Comparison of ENCODE assay signal across 12 cellular contexts in genomic region chr4:47510036-47510435, GRCh38. TPM values are rescaled to one million over a fixed set of nuclear protein-coding genes. Genes with fewer than 3 reads are reported as not detected.
DNase-seq lines count a peak whose midpoint lies in the region; ATAC-seq, FAIRE-seq and TF ChIP-seq lines count a peak whose summit lies in the region.
"Had no signal": no experiment of that assay in that cellular context is flagged by ENCODE, and none has a peak within 500 bp of the region (broad histone marks: within the 10 kb centered on the region; RNA-seq: fewer than 3 reads in every experiment).

No MANE protein-coding gene starts in this region.

- TSS peak; percentile 99 for BruUV-seq in GM12878 (replicated peaks; lab: Mats Ljungman, UMichigan)

- TF ChIP-seq RAD21 in GM12878 (IDR thresholded peaks at IDR 0.05; ENCODE audit: insufficient read depth, low read depth, low read length): no peak

- no peaks in the 10 kb centered on the region for H3K9me3 ChIP-seq in GM12878 (replicated peaks; ENCODE audit: control insufficient read depth, insufficient read depth, low read length)

- CTCF ChIA-PET in GM12878 (lab: Yijun Ruan, JAX): interaction anchor here (1.0 to 6.6 kb wide), 11 partner anchors 9 to 160 kb away, joined by 3 to 124 read pairs (median 9); partner anchors contain the start of genes ATP10D and COMMD8

- DNase-seq in GM12878 (ENCODE audit: low read depth, low spot score) (no peak), substantia nigra (lab: John Stamatoyannopoulos, UW) (no peak)
- no peak for DNase-seq in NK-92 treated with Interleukin-12 subunit alpha and Interleukin-12 subunit beta, amount 100 ng/mL, for 24 hours (lab: John Stamatoyannopoulos, UW)
- DNase-seq: activated CD4-positive, CD25-positive, alpha-beta regulatory T cell; CD8-positive, alpha-beta memory T cell; NCI-H1436 had no signal

- intact Hi-C loops in GM12878 (cut with micrococcal nuclease; ENCODE audit: unreplicated experiment): loop anchor here (1.0 to 10.0 kb wide), 4 partner anchors 15 to 535 kb away; no protein-coding TSS in a partner anchor

- SMC1A ChIA-PET in GM12878 (lab: Charles Lee; ENCODE audit: uncharacterized antibody, unreplicated experiment): interaction anchor here (0.7 to 10.9 kb wide), 17 partner anchors 9 to 499 kb away, joined by 3 to 239 read pairs (median 4); partner anchors contain the start of genes ATP10D and COMMD8

- TF ChIP-seq EP300 in GM12878 (IDR thresholded peaks at IDR 0.05; ENCODE audit: borderline replicate concordance in 1 of 2, control insufficient read depth in 1 of 2, low read depth in 2 of 2, low read length in 2 of 2): no peak

- no peaks in the 10 kb centered on the region for H4K20me1 ChIP-seq in GM12878 (ENCODE audit: control insufficient read depth, insufficient read depth)

- peak overlapping the region; percentile 78 for H3K4me2 ChIP-seq in GM12878 (ENCODE audit: control insufficient read depth, insufficient read depth)

- POLR2A ChIA-PET in GM12878 (lab: Charles Lee): interaction anchor here (1.0 to 7.0 kb wide), 8 partner anchors 10 to 27 kb away, joined by 3 to 55 read pairs (median 8); partner anchors contain the start of gene ATP10D

- ATAC-seq in GM19025 (IDR thresholded peaks at IDR 0.05; ENCODE audit: low read depth, unreplicated experiment) (peak; percentile 3), HG02938 (IDR thresholded peaks at IDR 0.05; ENCODE audit: unreplicated experiment) (peak; percentile 14), GM12878 (peak; percentile 50), GM21576 (IDR thresholded peaks at IDR 0.05; ENCODE audit: unreplicated experiment) (no peak)
- no peak for ATAC-seq in activated CD4-positive, CD25-positive, alpha-beta regulatory T cell treated with anti-CD3 and anti-CD28 coated beads, Interleukin-2, amount 50 U/mL, for 24 hours

- H3K4me1 ChIP-seq in GM12878 (ENCODE audit: control insufficient read depth, insufficient read depth, low read length): peaks cover 12% of the 10 kb centered on the region
- peaks cover 4% of the 10 kb centered on the region for H3K4me1 ChIP-seq in rectal smooth muscle tissue (ENCODE audit: control insufficient read depth, insufficient read depth, low read length)
- H3K4me1 ChIP-seq: parathyroid adenoma had no signal

- TF ChIP-seq POLR2A in GM12878 (IDR thresholded peaks at IDR 0.05; ENCODE audit: low read depth, low read length): no peak

- H3K9ac ChIP-seq in GM12878 (ENCODE audit: control insufficient read depth, insufficient read depth, low read length) (peak overlapping the region; percentile 17; the same call in 1 of the 2 replicates), rectal smooth muscle tissue (ENCODE audit: low read length) (no peak overlapping the region)
- H3K9ac ChIP-seq: parathyroid adenoma had no signal

- H3K27me3 ChIP-seq in GM12878 (replicated peaks in 1 of 2; ENCODE audit: control insufficient read depth in 2 of 2, insufficient read depth in 2 of 2, low read length in 1 of 2) (no peaks in the 10 kb centered on the region), rectal smooth muscle tissue (ENCODE audit: control insufficient read depth, insufficient read depth, low read length) (no peaks in the 10 kb centered on the region)

- H3K79me2 ChIP-seq in GM12878 (ENCODE audit: control insufficient read depth, insufficient read depth, low read length): no peaks in the 10 kb centered on the region; the same call in 1 of the 2 replicates
- H3K79me2 ChIP-seq: parathyroid adenoma had no signal

- RAD21 ChIA-PET in GM12878 (lab: Charles Lee; ENCODE audit: unreplicated experiment): interaction anchor here (0.6 to 6.3 kb wide), 9 partner anchors 9 to 47 kb away, joined by 3 to 99 read pairs (median 13); partner anchors contain the start of genes ATP10D and COMMD8

- no peak for TF ChIP-seq CTCF in GM12878 (IDR thresholded peaks at IDR 0.05 in 2 of 3, conservative IDR thresholded peaks at IDR 0.05 in 1 of 3; ENCODE audit: control insufficient read depth in 2 of 3, extremely low read depth in 1 of 3, insufficient read depth in 1 of 3, low read depth in 3 of 3, low read length in 3 of 3)

- H3K4me3 ChIP-seq in GM12878: peak overlapping the region; percentile 35; the same call in 1 of the 2 replicates
- H3K4me3 ChIP-seq in rectal smooth muscle tissue (ENCODE audit: low read length): no peak overlapping the region

- in situ Hi-C loops in GM12878 (cut with MboI): no loop called here

- peaks cover 5 to 6% of the 10 kb centered on the region in 2 experiments; a peak in 3 of 4 replicates for H3K36me3 ChIP-seq in GM12878 (ENCODE audit: control insufficient read depth in 2 of 2, insufficient read depth in 2 of 2, low read length in 1 of 2)
- H3K36me3 ChIP-seq in rectal smooth muscle tissue (ENCODE audit: control insufficient read depth, insufficient read depth, low read length): peaks cover 2% of the 10 kb centered on the region

- H2AFZ ChIP-seq in GM12878 (ENCODE audit: control insufficient read depth, low read depth, low read length): no peak overlapping the region; the same call in 1 of the 2 replicates
- H2AFZ ChIP-seq: parathyroid adenoma had no signal

- no peak for FAIRE-seq in GM12878 (lab: Jason Lieb, UNC)

- H3K27ac ChIP-seq in GM12878 (ENCODE audit: control insufficient read depth, insufficient read depth): peak overlapping the region; percentile 84
- H3K27ac ChIP-seq in rectal smooth muscle tissue (ENCODE audit: low read depth, low read length): peak overlapping the region; percentile 21
- no peak overlapping the region for H3K27ac ChIP-seq in substantia nigra (ENCODE audit: low read depth, low read length, poor library complexity, severe bottlenecking)
- H3K27ac ChIP-seq: parathyroid adenoma had no signal

TF ChIP-seq in GM12878, 131 proteins besides CTCF, POLR2A, EP300 and RAD21:
- TF ChIP-seq CREM (IDR thresholded peaks at IDR 0.05; ENCODE audit: low read depth) (no peak), MLLT1 (IDR thresholded peaks at IDR 0.05) (0 out of 2 replicates have a peak, but pooled peaks have one; percentile 10)
TF ChIP-seq in GM12878: peak in this region for 1.

RNA-seq across cellular contexts. Expression of gene ATP10D, which starts 25.0 kb away (rescaled TPM):
- total RNA-seq in GM12878 (2013; cell fraction: nucleolus; rRNA removed): 101 and 123 TPM in 2 replicates
- 16.5 and 20.3 TPM in 2 replicates for total RNA-seq in GM12878 (2014; rRNA removed)
- 20.7 and 20.8 TPM in 2 replicates for total RNA-seq in GM12878 (2014; rRNA removed; fragmentation: Illumina TruSeq; extraction: Trizol)
- total RNA-seq in GM12878 (2021): 30.0 and 31.7 TPM in 2 replicates
- 5.5 TPM for polyA plus RNA-seq in GM12878 (2011; ENCODE audit: low read depth)
- polyA plus RNA-seq in GM12878 (2011; rRNA removed): 50.3 and 60.3 TPM in 2 replicates
- 18.1 and 22.6 TPM in 2 replicates for polyA plus RNA-seq in GM12878 (2011; cell fraction: cytosol; rRNA removed)
- 42.1 and 55.4 TPM in 2 replicates for polyA plus RNA-seq in GM12878 (2011; cell fraction: nucleus; rRNA removed)
- polyA plus RNA-seq in GM12878 (2012): 10.5 and 10.7 TPM in 2 replicates
- 18.7 and 19.8 TPM in 2 replicates for polyA plus RNA-seq in GM12878 (2014; fragmentation: Illumina TruSeq; extraction: Trizol)
- polyA plus RNA-seq in GM12878 (2014; fragmentation: Nextera tagmentation; extraction: Ambion mirVana): 10 to 100 TPM; 10.2 to 18.0 TPM
- polyA plus RNA-seq in GM12878 (2014; rRNA removed): 9.4 and 11.2 TPM in 2 replicates
- 10 to 100 TPM; 19.4 to 25.6 TPM for polyA plus RNA-seq in GM12878 (2016; fragmentation: Nextera tagmentation; extraction: Ambion mirVana)
- polyA minus RNA-seq in GM12878 (2011; rRNA and poly(A)+ RNA removed): 97.4 and 201 TPM in 2 replicates
- 18.3 and 21.1 TPM in 2 replicates for polyA minus RNA-seq in GM12878 (2011; cell fraction: cytosol; rRNA and poly(A)+ RNA removed)
- 67.3 and 81.0 TPM in 2 replicates for polyA minus RNA-seq in GM12878 (2011; cell fraction: nucleus; rRNA and poly(A)+ RNA removed)

RNA-seq across cellular contexts. Expression of gene COMMD8, which starts 46.5 kb away (rescaled TPM):
- 9.2 and 9.9 TPM in 2 replicates for total RNA-seq in GM12878 (2013; cell fraction: nucleolus; rRNA removed)
- total RNA-seq in GM12878 (2014; rRNA removed): 36.3 and 47.2 TPM in 2 replicates
- 36.4 and 38.5 TPM in 2 replicates for total RNA-seq in GM12878 (2014; rRNA removed; fragmentation: Illumina TruSeq; extraction: Trizol)
- total RNA-seq in GM12878 (2021): 36.5 and 36.8 TPM in 2 replicates
- polyA plus RNA-seq in GM12878 (2011; ENCODE audit: low read depth): 12.9 TPM
- 58.3 and 104 TPM in 2 replicates for polyA plus RNA-seq in GM12878 (2011; rRNA removed)
- polyA plus RNA-seq in GM12878 (2011; cell fraction: cytosol; rRNA removed): 14.0 and 14.9 TPM in 2 replicates
- 12.7 and 14.0 TPM in 2 replicates for polyA plus RNA-seq in GM12878 (2011; cell fraction: nucleus; rRNA removed)
- polyA plus RNA-seq in GM12878 (2012): 22.9 and 23.4 TPM in 2 replicates
- polyA plus RNA-seq in GM12878 (2014; fragmentation: Illumina TruSeq; extraction: Trizol): 28.6 and 31.8 TPM in 2 replicates
- polyA plus RNA-seq in GM12878 (2014; fragmentation: Nextera tagmentation; extraction: Ambion mirVana): 100 to 1,000 TPM; 126 to 152 TPM
- polyA plus RNA-seq in GM12878 (2014; rRNA removed): 23.2 and 27.6 TPM in 2 replicates
- 100 to 1,000 TPM; 142 to 156 TPM for polyA plus RNA-seq in GM12878 (2016; fragmentation: Nextera tagmentation; extraction: Ambion mirVana)
- 8.6 and 12.0 TPM in 2 replicates for polyA minus RNA-seq in GM12878 (2011; rRNA and poly(A)+ RNA removed)
- 6.0 and 8.0 TPM in 2 replicates for polyA minus RNA-seq in GM12878 (2011; cell fraction: cytosol; rRNA and poly(A)+ RNA removed)
- 7.1 and 7.5 TPM in 2 replicates for polyA minus RNA-seq in GM12878 (2011; cell fraction: nucleus; rRNA and poly(A)+ RNA removed)

Comparison
In these comparisons a context has a peak if more than half of its experiments do, and no peak if none do; other contexts are left out.
1. ATAC-seq: peak in GM19025 (single experiment), HG02938 (single experiment) and GM12878 (single experiment); none in GM21576 (single experiment) and activated CD4-positive, CD25-positive, alpha-beta regulatory T cell treated with anti-CD3 and anti-CD28 coated beads, Interleukin-2, amount 50 U/mL, for 24 hours (0 of 2).